Comparison of ENCODE assay signal across 19 cellular contexts in the genomic region with DNA sequence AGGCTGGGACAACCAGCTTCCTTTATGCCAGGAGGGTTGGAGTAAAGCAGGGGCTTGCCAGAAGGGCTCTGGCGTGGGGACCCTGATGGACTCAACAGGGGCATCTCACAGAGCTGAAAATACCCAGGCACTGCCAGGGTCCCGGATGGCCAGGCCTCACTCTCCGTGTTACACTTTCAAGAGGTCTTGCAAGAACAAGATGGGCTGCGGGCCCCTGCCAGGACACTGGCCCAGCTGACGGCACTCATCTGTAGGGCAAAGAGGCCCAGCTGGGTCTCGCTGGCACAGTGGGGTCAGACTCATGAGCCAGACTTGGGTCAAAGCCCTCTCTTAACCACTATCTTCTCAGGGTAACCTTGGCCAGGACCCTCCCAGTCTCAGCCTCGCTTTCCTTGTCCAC.
A peak's percentile ranks its signal among the peaks of the same experiment; 100 is the strongest.
DNase-seq lines count a peak whose midpoint lies in the region; ATAC-seq, FAIRE-seq and TF ChIP-seq lines count a peak whose summit lies in the region.
"Had no signal": no experiment of that assay in that cellular context is flagged by ENCODE, and none has a peak within 500 bp of the region (broad histone marks: within the 10 kb centered on the region; RNA-seq: fewer than 3 reads in every experiment).

No MANE protein-coding gene starts in this region.

- H3K27me3 ChIP-seq in CD8-positive, alpha-beta T cell (ENCODE audit: insufficient read depth, low read length), result no peaks in the 10 kb centered on the region
- H3K27me3 ChIP-seq in layer of hippocampus (ENCODE audit: control insufficient read depth, insufficient read depth, low read length) (no peaks in the 10 kb centered on the region), subcutaneous abdominal adipose tissue (ENCODE audit: control insufficient read depth in 5 of 5, insufficient read depth in 4 of 5, low read length in 5 of 5) (no peaks in the 10 kb centered on the region)
- H3K27me3 ChIP-seq: pancreas had no signal

- no peak for TF ChIP-seq POLR2A in GM12892 (IDR thresholded peaks at IDR 0.05; ENCODE audit: low read depth, low read length)

- H3K27ac Mint-ChIP-seq in CD8-positive, alpha-beta T cell, result peak overlapping the region; percentile 94
- H3K27ac Mint-ChIP-seq: T-helper 1 cell treated with Interleukin-12 subunit alpha and Interleukin-12 subunit beta and Interleukin-4 antibody, amounts not matched to agents 30 μg/mL and 1 μg/mL, for 36 hours had no signal

- H3K9me3 Mint-ChIP-seq in CD8-positive, alpha-beta T cell, result no peaks in the 10 kb centered on the region
- H3K9me3 Mint-ChIP-seq: T-helper 1 cell treated with Interleukin-12 subunit alpha and Interleukin-12 subunit beta and Interleukin-4 antibody, amounts not matched to agents 30 μg/mL and 1 μg/mL, for 36 hours had no signal

- peaks cover 8% of the 10 kb centered on the region for H3K36me3 Mint-ChIP-seq in CD8-positive, alpha-beta T cell

- FAIRE-seq in GM12892 (lab: Jason Lieb, UNC), result no peak
- FAIRE-seq: astrocyte, islet of Langerhans, pancreas had no signal

- no peak for DNase-seq in CD8-positive, alpha-beta T cell
- DNase-seq in stimulated activated CD8-positive, alpha-beta memory T cell treated with anti-CD3 and anti-CD28 coated beads, Interleukin-4, amount 100 ng/mL, for 48 hours, result no peak
- DNase-seq in UCSD-AML1 (lab: John Stamatoyannopoulos, UW; ENCODE audit: unreplicated experiment) (no peak), GM12892 (ENCODE audit: insufficient read length) (no peak)
- DNase-seq: activated naive CD4-positive, alpha-beta T cell treated with Interleukin-2 at 50 U/mL for 16 hours; GDM1; GOT3; NCI-H345; SHP77; stimulated activated naive CD4-positive, alpha-beta T cell treated with Interleukin-2 at 50 U/mL for 16 hours had no signal

- H3K27ac ChIP-seq in CD8-positive, alpha-beta T cell (ENCODE audit: low read depth, low read length), result no peak overlapping the region
- H3K27ac ChIP-seq in cingulate gyrus (ENCODE audit: low read depth, low read length) (peak overlapping the region; percentile 57), layer of hippocampus (ENCODE audit: low read depth, low read length) (peak overlapping the region; percentile 60), subcutaneous abdominal adipose tissue (ENCODE audit: low read depth, low read length) (peak overlapping the region; percentile 54)
- H3K27ac ChIP-seq: pancreas had no signal

- no peak for ATAC-seq in CD8-positive, alpha-beta T cell
- ATAC-seq in HG02938 (IDR thresholded peaks at IDR 0.05; ENCODE audit: unreplicated experiment), result no peak

- peaks cover 89% of the 10 kb centered on the region for H3K4me1 ChIP-seq in CD8-positive, alpha-beta T cell (ENCODE audit: insufficient read depth, low read length)
- H3K4me1 ChIP-seq in subcutaneous abdominal adipose tissue (ENCODE audit: control insufficient read depth in 5 of 5, insufficient read depth in 5 of 5, low read length in 5 of 5), result peaks cover 13 to 63% (median 42%) of the 10 kb centered on the region in 5 donors

- POLR2A ChIA-PET in CD8-positive, alpha-beta T cell (lab: Charles Lee), result interaction anchor here (0.9 kb wide), 1 partner anchor 34 kb away, joined by 3 read pairs; no protein-coding TSS in a partner anchor

- H3K36me3 ChIP-seq in CD8-positive, alpha-beta T cell (ENCODE audit: insufficient read depth, low read length), result no peaks in the 10 kb centered on the region
- peaks cover 0 to 22% (median 10%) of the 10 kb centered on the region in 5 donors for H3K36me3 ChIP-seq in subcutaneous abdominal adipose tissue (ENCODE audit: control insufficient read depth in 5 of 5, insufficient read depth in 5 of 5, low read length in 5 of 5)
- H3K36me3 ChIP-seq: pancreas had no signal

- H3K4me3 ChIP-seq in CD8-positive, alpha-beta T cell (ENCODE audit: low read depth, low read length), result no peak overlapping the region
- no peak overlapping the region for H3K4me3 ChIP-seq in subcutaneous abdominal adipose tissue (ENCODE audit: low read depth in 1 of 5, low read length in 5 of 5)
- H3K4me3 ChIP-seq: coronary artery, pancreas had no signal

- H3K4me1 Mint-ChIP-seq in CD8-positive, alpha-beta T cell (ENCODE audit: low read depth), result peaks cover 90% of the 10 kb centered on the region

- H3K4me3 Mint-ChIP-seq in CD8-positive, alpha-beta T cell, result no peak overlapping the region
- H3K4me3 Mint-ChIP-seq: T-helper 1 cell treated with Interleukin-12 subunit alpha and Interleukin-12 subunit beta and Interleukin-4 antibody, amounts not matched to agents 30 μg/mL and 1 μg/mL, for 36 hours had no signal

- no peak overlapping the region for H3K9ac ChIP-seq in subcutaneous abdominal adipose tissue (ENCODE audit: low read length in 5 of 5)

- no peaks in the 10 kb centered on the region for H3K27me3 Mint-ChIP-seq in CD8-positive, alpha-beta T cell (ENCODE audit: low read depth)

- no peaks in the 10 kb centered on the region for H3K9me3 ChIP-seq in CD8-positive, alpha-beta T cell (ENCODE audit: low read length)
- no peaks in the 10 kb centered on the region for H3K9me3 ChIP-seq in subcutaneous abdominal adipose tissue (ENCODE audit: control insufficient read depth in 5 of 5, low read length in 5 of 5)
- H3K9me3 ChIP-seq: pancreas had no signal

- intact Hi-C loops in CD8-positive, alpha-beta T cell (cut with DNase I, micrococcal nuclease), result loop anchor here in 1 of 2 experiments (2.0 to 5.0 kb wide), 2 partner anchors 17 to 34 kb away; no protein-coding TSS in a partner anchor

- TF ChIP-seq CTCF in CD8-positive, alpha-beta T cell (IDR thresholded peaks at IDR 0.05), result no peak

- CTCF ChIA-PET in CD8-positive, alpha-beta T cell (lab: Charles Lee), result interaction anchor here (0.6 to 2.6 kb wide), 6 partner anchors 9 to 89 kb away, joined by 3 to 6 read pairs (median 4); no protein-coding TSS in a partner anchor
